Comparison of ENCODE assay signal across 1 cellular context in genomic region chr4:39458505-39459300, GRCh38.
TF ChIP-seq lines count a peak whose summit lies in the region.

TSS of gene LIAS (plus strand) at chr4:39459056. CDS start at chr4:39459118, 62 bp downstream.
TSS of gene RPL9 (minus strand) at chr4:39458922. CDS start at chr4:39458439, 483 bp downstream.

TF ChIP-seq in K562, 482 proteins besides CTCF, POLR2A, EP300 and RAD21 (continued from another document and continues in another):
- TF ChIP-seq THRA (IDR thresholded peaks at IDR 0.05) = no peak
- no peak for TF ChIP-seq RHOXF2B (CRISPR knock-in tag; conservative IDR thresholded peaks at IDR 0.05)
- no peak for TF ChIP-seq HDAC6 (IDR thresholded peaks at IDR 0.05; ENCODE audit: low read depth, low read length)
- TF ChIP-seq FOXJ2 (tag; IDR thresholded peaks at IDR 0.05) = peak; percentile 59; the same call in 1 of the 2 replicates
- TF ChIP-seq ZNF140 (CRISPR knock-in tag; IDR thresholded peaks at IDR 0.05) = no peak
- TF ChIP-seq PATZ1 (CRISPR knock-in tag; IDR thresholded peaks at IDR 0.05; ENCODE audit: borderline replicate concordance) = no peak
- TF ChIP-seq CSDE1 (IDR thresholded peaks at IDR 0.05) = peak in 1 of 2 experiments; percentile 97; a peak in 2 of 4 replicates
- TF ChIP-seq KAT2B (IDR thresholded peaks at IDR 0.05; ENCODE audit: low read depth, low read length) = no peak
- peak; percentile 91 to 98 for TF ChIP-seq MAZ (CRISPR knock-in tag; conservative IDR thresholded peaks at IDR 0.05 in 1 of 2, IDR thresholded peaks at IDR 0.05 in 1 of 2)
- TF ChIP-seq SMARCE1 (IDR thresholded peaks at IDR 0.05) = no peak
- TF ChIP-seq SNRNP70 (optimal IDR thresholded peaks at IDR 0.05; ENCODE audit: low read depth, low read length) = no peak
- peak; percentile 33 for TF ChIP-seq RBM25 (IDR thresholded peaks at IDR 0.05; ENCODE audit: low read depth, low read length, severe bottlenecking)
- TF ChIP-seq BACH1 (tag; IDR thresholded peaks at IDR 0.05) = no peak
- no peak for TF ChIP-seq MCM2 (IDR thresholded peaks at IDR 0.05; ENCODE audit: low read depth)
- TF ChIP-seq GTF3C2 (IDR thresholded peaks at IDR 0.05; ENCODE audit: borderline replicate concordance, extremely low read depth, insufficient read length) = no peak
- peak; percentile 66; the same call in 1 of the 2 replicates for TF ChIP-seq DNMT1 (IDR thresholded peaks at IDR 0.05)
- TF ChIP-seq ZNF79 (CRISPR knock-in tag; IDR thresholded peaks at IDR 0.05; ENCODE audit: low read depth) = no peak
- peak; percentile 99 for TF ChIP-seq EP400 (IDR thresholded peaks at IDR 0.05)
- peak; percentile 94 for TF ChIP-seq ESRRA (IDR thresholded peaks at IDR 0.05; ENCODE audit: borderline replicate concordance, low read depth)
- TF ChIP-seq CREBBP (IDR thresholded peaks at IDR 0.05; ENCODE audit: low read depth, low read length) = no peak
- no peak for TF ChIP-seq GABPB2 (CRISPR knock-in tag; conservative IDR thresholded peaks at IDR 0.05)
- TF ChIP-seq U2AF2 (optimal IDR thresholded peaks at IDR 0.05; ENCODE audit: low read depth, low read length) = no peak
- no peak for TF ChIP-seq SLC30A9 (CRISPR knock-in tag; IDR thresholded peaks at IDR 0.05)
- TF ChIP-seq ZNF124 (CRISPR knock-in tag; IDR thresholded peaks at IDR 0.05) = no peak
- peak; percentile 98 for TF ChIP-seq TAF9B (IDR thresholded peaks at IDR 0.05; ENCODE audit: partially characterized antibody)
- TF ChIP-seq XRCC4 (IDR thresholded peaks at IDR 0.05; ENCODE audit: extremely low read depth, insufficient read depth, insufficient read length) = no peak
- TF ChIP-seq EGR1 (conservative IDR thresholded peaks at IDR 0.05) = peak; percentile 98
- peak; percentile 71; the same call in 1 of the 2 replicates for TF ChIP-seq SPI1 (IDR thresholded peaks at IDR 0.05; ENCODE audit: borderline replicate concordance, low read depth, low read length)
- TF ChIP-seq ZC3H8 (IDR thresholded peaks at IDR 0.05) = no peak
- TF ChIP-seq USF2 (CRISPR knock-in tag; IDR thresholded peaks at IDR 0.05) = no peak
- TF ChIP-seq PHF20 (IDR thresholded peaks at IDR 0.05; ENCODE audit: partially characterized antibody) = peak; percentile 93
- TF ChIP-seq FIP1L1 (IDR thresholded peaks at IDR 0.05; ENCODE audit: low read depth, low read length, poor library complexity, severe bottlenecking) = no peak
- no peak for TF ChIP-seq ZNF592 (IDR thresholded peaks at IDR 0.05)
- TF ChIP-seq ZNF668 (CRISPR knock-in tag; IDR thresholded peaks at IDR 0.05) = no peak
- TF ChIP-seq HOXB6 (CRISPR knock-in tag; IDR thresholded peaks at IDR 0.05; ENCODE audit: borderline replicate concordance) = no peak
- TF ChIP-seq ELF2 (CRISPR knock-in tag; IDR thresholded peaks at IDR 0.05) = no peak
- TF ChIP-seq ZNF436 (CRISPR knock-in tag; IDR thresholded peaks at IDR 0.05) = no peak
- TF ChIP-seq PCBP1 (IDR thresholded peaks at IDR 0.05; ENCODE audit: low read depth, low read length, poor library complexity, severe bottlenecking) = peak; percentile 82
- TF ChIP-seq ESRRB (CRISPR knock-in tag; IDR thresholded peaks at IDR 0.05; ENCODE audit: borderline replicate concordance) = no peak
- no peak for TF ChIP-seq NUFIP1 (IDR thresholded peaks at IDR 0.05; ENCODE audit: partially characterized antibody)
- TF ChIP-seq HNRNPK (IDR thresholded peaks at IDR 0.05; ENCODE audit: low read depth, low read length, poor library complexity, severe bottlenecking) = no peak
- no peak for TF ChIP-seq ZNF444 (CRISPR knock-in tag; IDR thresholded peaks at IDR 0.05)
- TF ChIP-seq POLR2AphosphoS5 (IDR thresholded peaks at IDR 0.05; ENCODE audit: control insufficient read depth, insufficient read depth, low read depth, low read length) = peak; percentile 97
- no peak for TF ChIP-seq SRSF9 (IDR thresholded peaks at IDR 0.05; ENCODE audit: borderline replicate concordance, low read depth, low read length)
- peak; percentile 99 for TF ChIP-seq ZZZ3 (IDR thresholded peaks at IDR 0.05)
- peak; percentile 96 for TF ChIP-seq GTF2E2 (tag; IDR thresholded peaks at IDR 0.05)
- TF ChIP-seq CBX3 (IDR thresholded peaks at IDR 0.05; ENCODE audit: borderline replicate concordance in 1 of 2, low read length in 2 of 2) = 0 out of 3 replicates have a peak, but pooled peaks of 1 of the 2 experiments have one; percentile 8
- no peak for TF ChIP-seq YBX1 (IDR thresholded peaks at IDR 0.05)
- no peak; the same call in 1 of the 2 replicates for TF ChIP-seq ZNF644 (tag; IDR thresholded peaks at IDR 0.05; ENCODE audit: low read depth)
- peak; percentile 92 for TF ChIP-seq JUN (IDR thresholded peaks at IDR 0.05; ENCODE audit: borderline replicate concordance, low read depth, low read length)
- no peak for TF ChIP-seq JUN (CRISPR knock-in tag; IDR thresholded peaks at IDR 0.05; ENCODE audit: borderline replicate concordance)
- no peak for TF ChIP-seq ZNF518B (CRISPR knock-in tag; IDR thresholded peaks at IDR 0.05)
- no peak for TF ChIP-seq ZNF274 (IDR thresholded peaks at IDR 0.05; ENCODE audit: borderline replicate concordance, low read depth, low read length)
- peak; percentile 80 for TF ChIP-seq HNRNPLL (IDR thresholded peaks at IDR 0.05; ENCODE audit: low read depth, low read length, poor library complexity, severe bottlenecking)
- TF ChIP-seq PHB2 (IDR thresholded peaks at IDR 0.05; ENCODE audit: low read depth) = no peak
- TF ChIP-seq CREB3L1 (IDR thresholded peaks at IDR 0.05; ENCODE audit: borderline replicate concordance, low read depth) = peak; percentile 47; the same call in 1 of the 2 replicates
- TF ChIP-seq ZNF707 (CRISPR knock-in tag; conservative IDR thresholded peaks at IDR 0.05) = no peak
- no peak for TF ChIP-seq NCOA2 (IDR thresholded peaks at IDR 0.05; ENCODE audit: partially characterized antibody in 2 of 2)
- no peak for TF ChIP-seq ZNF3 (CRISPR knock-in tag; IDR thresholded peaks at IDR 0.05)
